Comparison of ENCODE assay signal across 9 cellular contexts in the genomic region with DNA sequence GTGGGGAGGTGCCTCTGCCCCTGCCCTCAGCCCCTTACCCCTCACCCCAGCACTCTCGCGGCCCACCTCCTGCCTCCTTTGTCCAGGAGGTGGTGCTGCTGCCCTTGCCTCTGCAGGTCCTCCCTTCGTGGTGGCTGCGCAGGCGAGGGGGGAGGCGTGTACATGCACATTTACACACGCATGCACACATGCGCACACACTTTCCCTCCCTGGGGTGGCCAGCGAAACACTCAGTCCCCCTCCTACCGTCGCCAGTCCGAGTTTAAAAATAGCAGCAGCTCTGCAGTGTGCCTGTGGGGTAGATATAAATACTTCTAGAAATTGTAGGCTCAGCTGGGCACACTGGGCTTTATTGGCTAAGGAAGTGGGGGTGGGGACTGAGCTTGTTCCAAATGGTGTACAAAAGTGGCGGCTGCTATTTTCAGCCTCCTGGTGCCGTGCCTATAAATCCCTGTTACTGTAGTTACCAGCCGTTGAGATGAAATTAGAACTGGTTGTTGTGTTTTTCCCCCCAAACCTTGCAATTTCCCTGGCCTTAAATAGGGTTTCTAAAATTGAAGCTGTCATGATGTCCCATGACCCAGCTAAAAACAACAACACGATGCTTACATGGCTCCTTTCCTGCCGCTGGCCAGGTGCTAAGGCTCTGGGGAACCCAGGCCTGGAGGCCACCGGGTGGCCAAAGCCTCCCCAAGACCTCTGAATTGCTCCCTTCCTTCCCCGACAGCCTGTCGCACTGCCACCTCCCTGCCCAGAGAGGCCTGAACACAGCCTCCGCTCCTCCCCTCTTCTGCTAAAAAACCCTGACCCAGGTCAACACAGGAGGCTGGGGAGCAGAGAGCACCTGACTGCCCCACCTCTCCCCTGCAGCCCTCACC. TPM values are rescaled to one million over a fixed set of nuclear protein-coding genes. Genes with fewer than 3 reads are reported as not detected.
DNase-seq lines count a peak whose midpoint lies in the region; ATAC-seq and TF ChIP-seq lines count a peak whose summit lies in the region.
"Had no signal": no experiment of that assay in that cellular context is flagged by ENCODE, and none has a peak within 500 bp of the region (broad histone marks: within the 10 kb centered on the region; RNA-seq: fewer than 3 reads in every experiment).

No MANE protein-coding gene starts in this region.

- intact Hi-C loops in ascending aorta (cut with DNase I) = loop anchor here (1.0 to 5.0 kb wide), 6 partner anchors 148 to 503 kb away; partner anchors contain the start of genes DMC1 and TMEM184B

- 47 to 48% methylated on average over 21 of the region's 21 CpGs for WGBS in tibial nerve, 2 donors

- peak overlapping the region in 1 of 2 donors; percentile 40 for H3K4me3 ChIP-seq in ascending aorta
- no peak overlapping the region for H3K4me3 ChIP-seq in kidney epithelial cell (ENCODE audit: low read depth, low read length)
- H3K4me3 ChIP-seq in tibial nerve = no peak overlapping the region
- H3K4me3 ChIP-seq: SK-N-MC had no signal

- ATAC-seq in GM21717 (IDR thresholded peaks at IDR 0.05; ENCODE audit: unreplicated experiment) (no peak), GM21528 (IDR thresholded peaks at IDR 0.05; ENCODE audit: low FRiP score, unreplicated experiment) (no peak)

- H3K27ac ChIP-seq in ascending aorta (peak overlapping the region; percentile 94 to 97), tibial nerve (peak overlapping the region; percentile 69 to 96 (median 84))
- H3K27ac ChIP-seq: SK-N-MC had no signal

- no peak for TF ChIP-seq POLR2A in tibial nerve (IDR thresholded peaks at IDR 0.05)

- TF ChIP-seq CTCF in ascending aorta (IDR thresholded peaks at IDR 0.05) (peak; percentile 81 to 88 (median 84)), kidney epithelial cell (IDR thresholded peaks at IDR 0.05; ENCODE audit: insufficient read depth, low read length, poor library complexity, severe bottlenecking) (peak; percentile 43), tibial nerve (IDR thresholded peaks at IDR 0.05) (peak; percentile 31 to 74 (median 69))

- peaks cover 43 to 44% of the 10 kb centered on the region in 2 donors for H3K36me3 ChIP-seq in ascending aorta
- peaks cover 7% of the 10 kb centered on the region for H3K36me3 ChIP-seq in kidney epithelial cell (ENCODE audit: control insufficient read depth, insufficient read depth, low read length)
- H3K36me3 ChIP-seq in tibial nerve = peaks cover 4 to 97% (median 19%) of the 10 kb centered on the region in 3 donors

- H3K27me3 ChIP-seq in ascending aorta (no peaks in the 10 kb centered on the region), kidney epithelial cell (ENCODE audit: control insufficient read depth, insufficient read depth, low read length) (no peaks in the 10 kb centered on the region), tibial nerve (no peaks in the 10 kb centered on the region)

- peak; percentile 30 to 86 for TF ChIP-seq EP300 in tibial nerve (IDR thresholded peaks at IDR 0.05)

- no peaks in the 10 kb centered on the region for H3K9me3 ChIP-seq in ascending aorta
- H3K9me3 ChIP-seq in tibial nerve = no peaks in the 10 kb centered on the region

- H3K4me1 ChIP-seq in ascending aorta (peaks cover 32 to 48% of the 10 kb centered on the region in 2 donors), tibial nerve (peaks cover 0 to 51% (median 12%) of the 10 kb centered on the region in 4 donors)

- DNase-seq in LHCN-M2 (ENCODE audit: low read depth) = peak; percentile 51
- DNase-seq in ascending aorta (ENCODE audit: low spot score in 2 of 2) = peak; percentile 82 to 97
- no peak for DNase-seq in kidney epithelial cell (ENCODE audit: low read depth)
- DNase-seq in tibial nerve (ENCODE audit: low spot score in 2 of 2) = peak in 1 of 2 donors; percentile 38
- no peak for DNase-seq in stimulated activated CD8-positive, alpha-beta memory T cell treated with anti-CD3 and anti-CD28 coated beads, Interleukin-4, amount 100 ng/mL, for 48 hours
- no peak for DNase-seq in KG1 (lab: John Stamatoyannopoulos, UW)

RNA-seq across cellular contexts. Expression of gene PICK1, which starts 12.4 kb away (rescaled TPM):
- total RNA-seq in LHCN-M2 (2014; rRNA removed) (5.2 and 6.0 TPM in 2 replicates), ascending aorta (88.1 TPM), kidney epithelial cell (53.9 and 55.6 TPM in 2 replicates), tibial nerve (10 to 100 TPM; 32.1 to 49.8 (median 44.2) TPM)
- polyA plus RNA-seq in LHCN-M2 (2012) = 4.9 TPM

RNA-seq across cellular contexts. Expression of gene SLC16A8, which starts 14.4 kb away (rescaled TPM):
- total RNA-seq in LHCN-M2 (2014; rRNA removed) (not detected in 2 replicates), ascending aorta (not detected), kidney epithelial cell (0.08 and 0.14 TPM in 2 replicates), tibial nerve (1 to 10 TPM in 3 of 4 donors, under 1 TPM in 1; 0.98 to 1.8 (median 1.4) TPM)
- polyA plus RNA-seq in LHCN-M2 (2012) = 0.17 TPM

RNA-seq across cellular contexts. Expression of gene BAIAP2L2, which starts 40.9 kb away (rescaled TPM):
- total RNA-seq in LHCN-M2 (2014; rRNA removed) (0.06 and 0.13 TPM in 2 replicates), ascending aorta (not detected), kidney epithelial cell (4.1 and 5.4 TPM in 2 replicates), tibial nerve (1 to 10 TPM in 3 of 4 donors, not detected in 1; 1.3 to 2.7 (median 2.1) TPM)
- polyA plus RNA-seq in LHCN-M2 (2012) = 0.16 TPM

Comparison
In these comparisons a context has a peak if more than half of its experiments do, and no peak if none do; other contexts are left out.
1. DNase-seq: peak in LHCN-M2 (single experiment) and ascending aorta (2 of 2); none in kidney epithelial cell (single experiment), stimulated activated CD8-positive, alpha-beta memory T cell treated with anti-CD3 and anti-CD28 coated beads, Interleukin-4, amount 100 ng/mL, for 48 hours (single experiment) and KG1 (single experiment).
2. Peak in every context shown above with its lines, with median percentiles within 50 percentile points of each other: CTCF ChIP-seq.